Comparison of ENCODE assay signal across 17 cellular contexts in the genomic region with DNA sequence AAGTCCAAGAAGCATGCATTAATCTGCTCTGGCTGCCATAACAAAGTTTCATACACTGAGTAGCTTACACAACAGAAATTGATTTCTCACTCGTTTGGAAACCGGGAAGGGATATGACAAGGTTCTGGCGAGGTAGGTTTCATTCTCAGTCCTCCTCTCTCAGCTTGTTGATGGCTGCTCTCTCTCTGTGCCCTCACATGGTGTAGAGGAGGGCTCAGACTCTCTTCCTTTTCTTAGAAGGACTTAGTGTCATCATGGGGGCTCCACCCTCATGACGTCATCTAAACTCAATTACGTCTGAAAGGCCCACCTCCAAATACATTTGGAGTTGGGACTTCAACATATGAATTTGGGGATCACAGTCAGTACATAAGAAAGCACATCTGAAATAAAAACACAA. TPM values are rescaled to one million over a fixed set of nuclear protein-coding genes. Genes with fewer than 3 reads are reported as not detected.
DNase-seq lines count a peak whose midpoint lies in the region; ATAC-seq, FAIRE-seq and TF ChIP-seq lines count a peak whose summit lies in the region.
"Had no signal": no experiment of that assay in that cellular context is flagged by ENCODE, and none has a peak within 500 bp of the region (broad histone marks: within the 10 kb centered on the region; RNA-seq: fewer than 3 reads in every experiment).

No MANE protein-coding gene starts in this region.

- no peaks in the 10 kb centered on the region for H4K20me1 ChIP-seq in K562 (replicated peaks; ENCODE audit: control insufficient read depth, insufficient read depth, low read length)

- ATAC-seq in GM18502 (IDR thresholded peaks at IDR 0.05; ENCODE audit: poor library complexity, unreplicated experiment) (peak; percentile 72), HG03025 (IDR thresholded peaks at IDR 0.05; ENCODE audit: low FRiP score, unreplicated experiment) (peak; percentile 69), K562 (no peak), GM19463 (IDR thresholded peaks at IDR 0.05; ENCODE audit: unreplicated experiment) (no peak)
- ATAC-seq: natural killer cell treated with Interleukin-12 subunit alpha and Interleukin-12 subunit beta and Interleukin-15 and Interleukin-18, amount 100 ng/mL, for 72 hours; WTC11 had no signal

- H3K4me2 ChIP-seq in K562 (ENCODE audit: insufficient read depth, low read length), result no peak overlapping the region

- H3K9me3 ChIP-seq in K562 (replicated peaks; ENCODE audit: control insufficient read depth, insufficient read depth, low read depth, low read length), result no peaks in the 10 kb centered on the region
- H3K9me3 ChIP-seq in transverse colon, result no peaks in the 10 kb centered on the region
- H3K9me3 ChIP-seq: Peyer's patch had no signal

- H3K9me1 ChIP-seq in K562 (ENCODE audit: control insufficient read depth, insufficient read depth, low read length), result no peaks in the 10 kb centered on the region

- DNase-seq in GM19239 (ENCODE audit: insufficient read length, low spot score) (no peak), K562 (ENCODE audit: extremely low read depth in 1 of 4, low spot score in 3 of 4) (peak in 2 of 4 experiments; percentile 10 to 12), transverse colon (no peak), DMS79 (lab: John Stamatoyannopoulos, UW) (no peak), D721Med (ENCODE audit: insufficient read length, low spot score) (no peak)
- DNase-seq: central memory CD4-positive, alpha-beta T cell; foreskin melanocyte; HCEC 1CT; NCI-H1930 had no signal

- TF ChIP-seq EP300 in K562 (IDR thresholded peaks at IDR 0.05; ENCODE audit: low read length) (no peak), transverse colon (IDR thresholded peaks at IDR 0.05; ENCODE audit: low read depth) (no peak)

- no peak overlapping the region for H3K4me3 ChIP-seq in K562
- no peak overlapping the region for H3K4me3 ChIP-seq in transverse colon
- H3K4me3 ChIP-seq: lung, Peyer's patch had no signal

- H3K4me1 ChIP-seq in K562 (replicated peaks in 1 of 2; ENCODE audit: control insufficient read depth in 2 of 2, insufficient read depth in 2 of 2, low read length in 2 of 2) (no peaks in the 10 kb centered on the region), transverse colon (no peaks in the 10 kb centered on the region)
- H3K4me1 ChIP-seq: Peyer's patch had no signal

- intact Hi-C loops in K562 (cut with micrococcal nuclease), result loop anchor here (2.0 to 5.0 kb wide), 2 partner anchors 99 to 179 kb away; no protein-coding TSS in a partner anchor
- intact Hi-C loops in transverse colon (cut with DNase I; ENCODE audit: low total_unique reads), result no loop called here

- 2% methylated on average over 5 of the region's 5 CpGs for WGBS in K562 (ENCODE audit: insufficient coverage, low coverage, missing lambda C conversion rate)
- 60% methylated on average over 1 to 5 of the region's 5 CpGs for WGBS in transverse colon (ENCODE audit: low coverage in 1 of 2), 2 donors

- in situ Hi-C loops in K562 (cut with MboI) (no loop called here), transverse colon (cut with MboI; ENCODE audit: low pct_ligation_motif_present in 1 of 4, low pct_unique_long_range_greater_than_20kb in 1 of 4, low sequenced_read_pairs in 3 of 4) (no loop called here)

- POLR2A ChIA-PET in K562 (lab: Yijun Ruan, JAX), result no interaction called here

- TF ChIP-seq CTCF in K562 (IDR thresholded peaks at IDR 0.05 in 2 of 3, conservative IDR thresholded peaks at IDR 0.05 in 1 of 3; ENCODE audit: insufficient read depth in 2 of 3, low read depth in 1 of 3, low read length in 3 of 3) (no peak), transverse colon (IDR thresholded peaks at IDR 0.05) (no peak), D721Med (IDR thresholded peaks at IDR 0.05; ENCODE audit: insufficient read depth, missing control alignments) (no peak)

- no peak overlapping the region for H3K9ac ChIP-seq in K562 (ENCODE audit: insufficient read depth in 1 of 2, low read depth in 2 of 2, low read length in 2 of 2)

- no peaks in the 10 kb centered on the region for H3K27me3 ChIP-seq in K562 (ENCODE audit: control insufficient read depth in 2 of 2, insufficient read depth in 2 of 2, low read length in 2 of 2)
- no peaks in the 10 kb centered on the region for H3K27me3 ChIP-seq in transverse colon
- H3K27me3 ChIP-seq: Peyer's patch had no signal

- H3K27ac ChIP-seq in K562 (ENCODE audit: extremely low read depth, low read depth, low read length) (no peak overlapping the region), transverse colon (no peak overlapping the region)
- H3K27ac ChIP-seq: Peyer's patch had no signal

- BruUV-seq in K562 (replicated peaks; lab: Mats Ljungman, UMichigan), result no TSS peak

- TF ChIP-seq RAD21 in K562 (CRISPR knock-in tag; conservative IDR thresholded peaks at IDR 0.05 in 1 of 2, IDR thresholded peaks at IDR 0.05 in 1 of 2), result no peak

- TF ChIP-seq POLR2A in K562 (conservative IDR thresholded peaks at IDR 0.05) (no peak), transverse colon (IDR thresholded peaks at IDR 0.05) (no peak)

- H3K36me3 ChIP-seq in K562 (ENCODE audit: control insufficient read depth, insufficient read depth, low read length), result no peaks in the 10 kb centered on the region
- H3K36me3 ChIP-seq in transverse colon, result no peaks in the 10 kb centered on the region
- H3K36me3 ChIP-seq: Peyer's patch had no signal

- FAIRE-seq in GM19239 (lab: Jason Lieb, UNC), result peak; percentile 44
- no peak for FAIRE-seq in K562 (lab: Jason Lieb, UNC)
- no peak for FAIRE-seq in D721Med (lab: Jason Lieb, UNC)

- no peak overlapping the region for H2AFZ ChIP-seq in K562 (ENCODE audit: low read depth, low read length)

- no peaks in the 10 kb centered on the region for H3K79me2 ChIP-seq in K562 (ENCODE audit: control insufficient read depth, insufficient read depth, low read length)

- CTCF ChIA-PET in K562 (lab: Yijun Ruan, JAX; ENCODE audit: low intra/inter-chr PET ratio), result interaction anchor here (1.4 kb wide), 1 partner anchor 178 kb away, joined by 5 read pairs; no protein-coding TSS in a partner anchor

TF ChIP-seq in K562, 482 proteins besides CTCF, POLR2A, EP300 and RAD21:
- TF ChIP-seq, protein P1, sequence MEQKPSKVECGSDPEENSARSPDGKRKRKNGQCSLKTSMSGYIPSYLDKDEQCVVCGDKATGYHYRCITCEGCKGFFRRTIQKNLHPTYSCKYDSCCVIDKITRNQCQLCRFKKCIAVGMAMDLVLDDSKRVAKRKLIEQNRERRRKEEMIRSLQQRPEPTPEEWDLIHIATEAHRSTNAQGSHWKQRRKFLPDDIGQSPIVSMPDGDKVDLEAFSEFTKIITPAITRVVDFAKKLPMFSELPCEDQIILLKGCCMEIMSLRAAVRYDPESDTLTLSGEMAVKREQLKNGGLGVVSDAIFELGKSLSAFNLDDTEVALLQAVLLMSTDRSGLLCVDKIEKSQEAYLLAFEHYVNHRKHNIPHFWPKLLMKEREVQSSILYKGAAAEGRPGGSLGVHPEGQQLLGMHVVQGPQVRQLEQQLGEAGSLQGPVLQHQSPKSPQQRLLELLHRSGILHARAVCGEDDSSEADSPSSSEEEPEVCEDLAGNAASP (IDR thresholded peaks at IDR 0.05), result no peak
- TF ChIP-seq, protein P2, sequence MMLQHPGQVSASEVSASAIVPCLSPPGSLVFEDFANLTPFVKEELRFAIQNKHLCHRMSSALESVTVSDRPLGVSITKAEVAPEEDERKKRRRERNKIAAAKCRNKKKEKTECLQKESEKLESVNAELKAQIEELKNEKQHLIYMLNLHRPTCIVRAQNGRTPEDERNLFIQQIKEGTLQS (IDR thresholded peaks at IDR 0.05), result peak; percentile 43; the same call in 1 of the 2 replicates
- TF ChIP-seq, protein P2 (CRISPR knock-in tag; conservative IDR thresholded peaks at IDR 0.05), result no peak
- no peak for TF ChIP-seq ZNF77 (CRISPR knock-in tag; IDR thresholded peaks at IDR 0.05)
- no peak for TF ChIP-seq ATF1 (CRISPR knock-in tag; IDR thresholded peaks at IDR 0.05)
- peak; percentile 58 for TF ChIP-seq ATF1 (tag; IDR thresholded peaks at IDR 0.05)
- TF ChIP-seq IFI16 (CRISPR knock-in tag; IDR thresholded peaks at IDR 0.05), result no peak
- TF ChIP-seq ATF7 (IDR thresholded peaks at IDR 0.05), result 0 out of 2 replicates have a peak, but pooled peaks have one; percentile 28

RNA-seq across cellular contexts. Expression of gene GLYATL1, which starts 18.6 kb away (rescaled TPM):
- not detected in 2 replicates for total RNA-seq in K562 (2011; cell fraction: chromatin; rRNA removed; ENCODE audit: low replicate concordance)
- not detected in 2 replicates for total RNA-seq in K562 (2011; cell fraction: nucleolus; rRNA removed)
- total RNA-seq in K562 (2011; cell fraction: nucleoplasm; rRNA removed), result not detected in 2 replicates
- total RNA-seq in K562 (2014; rRNA removed) (not detected in 2 replicates), K562 (2014; rRNA removed; fragmentation: Illumina TruSeq; extraction: Trizol) (not detected in 2 replicates), K562 (2015; rRNA removed; fragmentation: Illumina TruSeq; extraction: Trizol) (not detected in 2 replicates), K562 (2021) (not detected in 2 replicates), transverse colon (1 to 10 TPM in 1 of 4 donors, not detected in 3; 2.0 TPM)
- polyA plus RNA-seq in K562 (2011; rRNA removed) (not detected in 2 replicates), K562 (2014; fragmentation: Illumina TruSeq; extraction: Trizol) (not detected in 2 replicates), K562 (2014; fragmentation: Nextera tagmentation; extraction: Ambion mirVana) (not detected), K562 (2014; rRNA removed) (not detected in 2 replicates)
- polyA plus RNA-seq in K562 (2011; cell fraction: cytosol; rRNA removed), result not detected in 2 replicates
- polyA plus RNA-seq in K562 (2011; cell fraction: nucleus; rRNA removed), result not detected in 2 replicates
- polyA plus RNA-seq in K562 (2012), result not detected in 2 replicates
- not detected in 2 replicates for polyA minus RNA-seq in K562 (2011; rRNA and poly(A)+ RNA removed)
- polyA minus RNA-seq in K562 (2011; cell fraction: cytosol; rRNA and poly(A)+ RNA removed), result not detected in 2 replicates
- polyA minus RNA-seq in K562 (2011; cell fraction: nucleus; rRNA and poly(A)+ RNA removed), result not detected in 2 replicates
- total RNA-seq: natural killer cell treated with Interleukin-12 subunit alpha and Interleukin-12 subunit beta and Interleukin-15 and Interleukin-18, amount 100 ng/mL, for 72 hours; pulmonary artery endothelial cell had no signal

Comparison
In these comparisons a context has a peak if more than half of its experiments do, and no peak if none do; other contexts are left out.
1. ATAC-seq: peak in GM18502 (single experiment) and HG03025 (single experiment); none in K562 (single experiment) and GM19463 (single experiment).